In genomic region chr15:63891079-63891762, GRCh38 we compare ENCODE assay signal across 1 cellular context.
TF ChIP-seq lines count a peak whose summit lies in the region.

No MANE protein-coding gene starts in this region.

TF ChIP-seq in HepG2, 621 proteins besides CTCF, POLR2A, EP300 and RAD21 (continues in another document):
- no peak for TF ChIP-seq ZNF33A (CRISPR knock-in tag; IDR thresholded peaks at IDR 0.05; ENCODE audit: borderline replicate concordance)
- 0 out of 2 replicates have a peak, but pooled peaks have one; percentile 30 for TF ChIP-seq TRAFD1 (CRISPR knock-in tag; IDR thresholded peaks at IDR 0.05; ENCODE audit: borderline replicate concordance)
- TF ChIP-seq ZSCAN29 (CRISPR knock-in tag; conservative IDR thresholded peaks at IDR 0.05) = no peak
- TF ChIP-seq ZBTB34 (CRISPR knock-in tag; IDR thresholded peaks at IDR 0.05) = no peak
- TF ChIP-seq YY1 (IDR thresholded peaks at IDR 0.05; ENCODE audit: insufficient read depth, insufficient replicate concordance, low read depth, low read length) = peak; percentile 58
- TF ChIP-seq NR2F6 (IDR thresholded peaks at IDR 0.05) = no peak
- TF ChIP-seq NR2F6 (CRISPR knock-in tag; IDR thresholded peaks at IDR 0.05) = peak; percentile 29; the same call in 1 of the 2 replicates
- TF ChIP-seq ZMYM2 (CRISPR knock-in tag; IDR thresholded peaks at IDR 0.05) = 0 out of 2 replicates have a peak, but pooled peaks have one; percentile 56
- TF ChIP-seq SIX1 (CRISPR knock-in tag; IDR thresholded peaks at IDR 0.05; ENCODE audit: borderline replicate concordance) = no peak
- peak; percentile 65; a peak in 2 of 4 replicates for TF ChIP-seq HMGXB4 (CRISPR knock-in tag; IDR thresholded peaks at IDR 0.05; ENCODE audit: borderline replicate concordance in 1 of 2, low read depth in 1 of 2)
- no peak for TF ChIP-seq CENPT (CRISPR knock-in tag; IDR thresholded peaks at IDR 0.05; ENCODE audit: low read depth)
- peak; percentile 29; the same call in 1 of the 2 replicates for TF ChIP-seq HDAC2 (CRISPR knock-in tag; IDR thresholded peaks at IDR 0.05)
- peak; percentile 54 for TF ChIP-seq ZNF687 (CRISPR knock-in tag; IDR thresholded peaks at IDR 0.05)
- TF ChIP-seq STAT5B (CRISPR knock-in tag; IDR thresholded peaks at IDR 0.05) = no peak
- TF ChIP-seq KAT8 (CRISPR knock-in tag; IDR thresholded peaks at IDR 0.05) = 0 out of 2 replicates have a peak, but pooled peaks have one; percentile 25
- TF ChIP-seq ASH2L (IDR thresholded peaks at IDR 0.05; ENCODE audit: insufficient read length, low read depth, low read length) = no peak
- no peak for TF ChIP-seq ZNF20 (CRISPR knock-in tag; IDR thresholded peaks at IDR 0.05)
- no peak for TF ChIP-seq ZNF749 (CRISPR knock-in tag; IDR thresholded peaks at IDR 0.05; ENCODE audit: borderline replicate concordance)
- TF ChIP-seq SMAD3 (CRISPR knock-in tag; IDR thresholded peaks at IDR 0.05) = 0 out of 2 replicates have a peak, but pooled peaks have one; percentile 31
- no peak for TF ChIP-seq ZNF609 (CRISPR knock-in tag; IDR thresholded peaks at IDR 0.05; ENCODE audit: borderline replicate concordance)
- no peak for TF ChIP-seq FOSL2 (CRISPR knock-in tag; IDR thresholded peaks at IDR 0.05)
- no peak for TF ChIP-seq SOX6 (IDR thresholded peaks at IDR 0.05)
- TF ChIP-seq SOX6 (CRISPR knock-in tag; IDR thresholded peaks at IDR 0.05) = peak; percentile 47
- no peak for TF ChIP-seq RBFOX2 (IDR thresholded peaks at IDR 0.05; ENCODE audit: low read depth, low read length)
- TF ChIP-seq FOXA3 (CRISPR knock-in tag; IDR thresholded peaks at IDR 0.05) = peak; percentile 38; the same call in 1 of the 2 replicates
- no peak for TF ChIP-seq SOX13 (IDR thresholded peaks at IDR 0.05)
- TF ChIP-seq SOX13 (CRISPR knock-in tag; conservative IDR thresholded peaks at IDR 0.05 in 1 of 2, IDR thresholded peaks at IDR 0.05 in 1 of 2) = 0 out of 4 replicates have a peak, but pooled peaks of 1 of the 2 experiments have one; percentile 23
- no peak for TF ChIP-seq JUNB (CRISPR knock-in tag; IDR thresholded peaks at IDR 0.05; ENCODE audit: borderline replicate concordance)
- 0 out of 2 replicates have a peak, but pooled peaks have one; percentile 43 for TF ChIP-seq IRF9 (CRISPR knock-in tag; IDR thresholded peaks at IDR 0.05; ENCODE audit: borderline replicate concordance)
- TF ChIP-seq NR3C1 (CRISPR knock-in tag; IDR thresholded peaks at IDR 0.05) = no peak
- no peak for TF ChIP-seq CBX5 (CRISPR knock-in tag; IDR thresholded peaks at IDR 0.05; ENCODE audit: borderline replicate concordance)
- peak; percentile 15 for TF ChIP-seq SKI (IDR thresholded peaks at IDR 0.05; ENCODE audit: partially characterized antibody)
- TF ChIP-seq MNT (IDR thresholded peaks at IDR 0.05) = no peak
- TF ChIP-seq ESRRA (CRISPR knock-in tag; IDR thresholded peaks at IDR 0.05; ENCODE audit: low read depth) = peak; percentile 55; the same call in 1 of the 2 replicates
- TF ChIP-seq IKZF4 (CRISPR knock-in tag; IDR thresholded peaks at IDR 0.05; ENCODE audit: borderline replicate concordance, low read depth, not compliant biosample characterization) = peak; percentile 27
- peak; percentile 73 for TF ChIP-seq SALL1 (CRISPR knock-in tag; IDR thresholded peaks at IDR 0.05)
- 0 out of 2 replicates have a peak, but pooled peaks have one; percentile 46 for TF ChIP-seq RXRB (CRISPR knock-in tag; IDR thresholded peaks at IDR 0.05; ENCODE audit: borderline replicate concordance)
- TF ChIP-seq FUBP1 (CRISPR knock-in tag; IDR thresholded peaks at IDR 0.05; ENCODE audit: borderline replicate concordance) = no peak
- no peak for TF ChIP-seq NFIC (IDR thresholded peaks at IDR 0.05; ENCODE audit: low read length)
- peak; percentile 38; the same call in 1 of the 2 replicates for TF ChIP-seq GABPB1 (CRISPR knock-in tag; IDR thresholded peaks at IDR 0.05)
- TF ChIP-seq ZBTB37 (CRISPR knock-in tag; IDR thresholded peaks at IDR 0.05) = no peak
- TF ChIP-seq MIXL1 (CRISPR knock-in tag; IDR thresholded peaks at IDR 0.05) = peak; percentile 45
- no peak; the same call in 1 of the 2 replicates for TF ChIP-seq FOXO1 (CRISPR knock-in tag; IDR thresholded peaks at IDR 0.05)
